In genomic region chr6:80527552-80528052, GRCh38 we compare ENCODE assay signal across 9 cellular contexts.
DNase-seq lines count a peak whose midpoint lies in the region; FAIRE-seq and TF ChIP-seq lines count a peak whose summit lies in the region.
"Had no signal": no experiment of that assay in that cellular context is flagged by ENCODE, and none has a peak within 500 bp of the region (broad histone marks: within the 10 kb centered on the region; RNA-seq: fewer than 3 reads in every experiment).

No MANE protein-coding gene starts in this region.

- no peak overlapping the region for H3K9ac ChIP-seq in smooth muscle cell (ENCODE audit: low read depth)

- H3F3A ChIP-seq in smooth muscle cell (ENCODE audit: low read depth): no peaks in the 10 kb centered on the region

- H3K27ac ChIP-seq in smooth muscle cell (ENCODE audit: low read depth): no peak overlapping the region

- no peaks in the 10 kb centered on the region for H3K9me3 ChIP-seq in smooth muscle cell (replicated peaks; ENCODE audit: low read depth)

- H3K79me2 ChIP-seq in smooth muscle cell (ENCODE audit: low read depth): no peaks in the 10 kb centered on the region

- no peak for TF ChIP-seq CTCF in smooth muscle cell (IDR thresholded peaks at IDR 0.05; ENCODE audit: borderline replicate concordance, insufficient read depth, poor library complexity, severe bottlenecking)

- WGBS in smooth muscle cell (ENCODE audit: low lambda C conversion rate): 70% methylated on average over 7 of the region's 7 CpGs

- no peak overlapping the region for H3K4me2 ChIP-seq in smooth muscle cell

- no peaks in the 10 kb centered on the region for H3K4me1 ChIP-seq in smooth muscle cell (ENCODE audit: low read depth)

- DNase-seq in NCI-H1092 (lab: John Stamatoyannopoulos, UW) (peak; percentile 57), NCI-H345 treated with DMSO at 0.1 percent for 48 hours (lab: John Stamatoyannopoulos, UW; ENCODE audit: unreplicated experiment) (peak; percentile 91), smooth muscle cell (lab: John Stamatoyannopoulos, UW; ENCODE audit: unreplicated experiment) (no peak), occipital lobe (lab: John Stamatoyannopoulos, UW) (no peak), activated T-cell treated with anti-CD3 and anti-CD28 coated beads for 4 hours (no peak), RCC 7860 (ENCODE audit: low spot score) (no peak)
- DNase-seq: DND-41, MM.1S had no signal

- H3K36me3 ChIP-seq in smooth muscle cell (ENCODE audit: low read depth): no peaks in the 10 kb centered on the region

- H3K27me3 ChIP-seq in smooth muscle cell (ENCODE audit: low read depth): no peaks in the 10 kb centered on the region

- no peaks in the 10 kb centered on the region for H4K20me1 ChIP-seq in smooth muscle cell (ENCODE audit: low read depth)

- H2AFZ ChIP-seq in smooth muscle cell (ENCODE audit: low read depth): peak overlapping the region; percentile 69

- peak; percentile 26 for FAIRE-seq in endometrium (lab: Jason Lieb, UNC)
- FAIRE-seq in RCC 7860 (lab: Jason Lieb, UNC): no peak

- no peak overlapping the region for H3K4me3 ChIP-seq in smooth muscle cell

Comparison
In these comparisons a context has a peak if more than half of its experiments do, and no peak if none do; other contexts are left out.
1. DNase-seq: peak in NCI-H1092 (single experiment) and NCI-H345 treated with DMSO at 0.1 percent for 48 hours (single experiment); none in smooth muscle cell (single experiment), occipital lobe (single experiment), activated T-cell treated with anti-CD3 and anti-CD28 coated beads for 4 hours (single experiment) and RCC 7860 (single experiment).